19 cellular contexts compared by ENCODE assay signal in genomic region chr17:38327936-38328335, GRCh38. TPM values are rescaled to one million over a fixed set of nuclear protein-coding genes. Genes with fewer than 3 reads are reported as not detected.
"Had no signal": no experiment of that assay in that cellular context is flagged by ENCODE, and none has a peak within 500 bp of the region (broad histone marks: within the 10 kb centered on the region; RNA-seq: fewer than 3 reads in every experiment).

No MANE protein-coding gene starts in this region.

- H3K27me3 ChIP-seq: body of pancreas, gastrocnemius medialis, vagina had no signal

- H3K9me3 ChIP-seq: body of pancreas, gastrocnemius medialis, heart left ventricle, tibial artery, vagina had no signal

- H3K4me1 ChIP-seq: body of pancreas, gastrocnemius medialis, tibial artery, vagina had no signal

- H3K4me3 ChIP-seq: body of pancreas, gastrocnemius medialis, heart left ventricle, tibial artery, vagina had no signal

- H3K36me3 ChIP-seq: vagina had no signal

- H3K27ac ChIP-seq: body of pancreas, gastrocnemius medialis, heart left ventricle, tibial artery, vagina had no signal

- DNase-seq: activated CD4-positive, alpha-beta T cell treated with anti-CD3 and anti-CD28 coated beads for 1 hour; activated CD4-positive, alpha-beta T cell treated with anti-CD3 and anti-CD28 coated beads, Interleukin-2, amount 50 U/mL, for 48 hours; activated T-cell treated with anti-CD3 and anti-CD28 coated beads, Interleukin-2, amount 50 U/mL, for 1 hour; amniotic stem cell; body of pancreas; effector memory CD4-positive, alpha-beta T cell; gastrocnemius medialis; heart left ventricle; midbrain; retina; stimulated activated CD4-positive, alpha-beta T cell treated with anti-CD3 and anti-CD28 coated beads, Interleukin-15, amount 100 ng/mL, for 24 hours; stimulated activated CD4-positive, alpha-beta T cell treated with anti-CD3 and anti-CD28 coated beads, Interleukin-4, amount 100 ng/mL, for 1 hour; T-helper 9 cell; tibial artery had no signal

- ATAC-seq: body of pancreas, gastrocnemius medialis had no signal

RNA-seq across cellular contexts. Expression of gene GPR179, which starts 15.8 kb away (rescaled TPM):
- total RNA-seq: activated T-helper 2 cell treated with anti-CD3 and anti-CD28 coated beads, Interferon-gamma antibody, Interleukin-2, Interleukin-4, amounts not matched to agents 10 μg/mL and 5 μg/mL and 100 μg/mL, durations not matched to agents 14 hours and 24 hours and 36 hours; epithelial cell of proximal tubule; lung microvascular endothelial cell; skeletal muscle tissue; vagina had no signal
